Comparison of ENCODE assay signal across 28 cellular contexts in the genomic region with DNA sequence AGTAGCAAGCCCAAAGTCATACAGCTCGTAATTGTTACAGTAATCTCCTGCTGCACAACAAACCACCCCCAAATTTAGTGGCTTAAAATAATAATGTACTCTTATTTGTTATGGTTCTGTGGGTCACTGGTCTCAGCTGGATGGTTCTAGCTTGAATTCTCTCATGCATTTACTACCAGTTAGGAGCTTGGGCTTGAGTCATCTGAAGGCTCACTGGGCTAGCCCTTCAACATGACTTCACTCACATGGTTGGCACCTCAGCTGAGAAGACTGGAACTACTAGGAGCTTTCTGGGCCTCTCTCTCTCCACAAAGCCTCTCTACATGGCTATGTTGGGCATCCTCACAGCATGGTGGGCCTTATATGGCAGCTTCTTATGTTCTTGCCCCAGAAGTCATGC. TPM values are rescaled to one million over a fixed set of nuclear protein-coding genes. Genes with fewer than 3 reads are reported as not detected.
"Had no signal": no experiment of that assay in that cellular context is flagged by ENCODE, and none has a peak within 500 bp of the region (broad histone marks: within the 10 kb centered on the region; RNA-seq: fewer than 3 reads in every experiment).

No MANE protein-coding gene starts in this region.

- H3K36me3 Mint-ChIP-seq: immature natural killer cell; naive thymus-derived CD8-positive, alpha-beta T cell; neural progenitor cell; stimulated activated memory B cell treated with anti-CD40 and anti-IgM and Interleukin-4, amounts not matched to agents 10 μg/mL and 1 μg/mL and 100 μg/mL, for 72 hours; type B pancreatic cell had no signal

- H3K9me3 ChIP-seq: heart left ventricle, left lung, lower lobe of right lung, neutrophil, psoas muscle, right atrium auricular region, right lobe of liver, tibial nerve, uterus had no signal

- H3K9me3 Mint-ChIP-seq: immature natural killer cell; naive thymus-derived CD8-positive, alpha-beta T cell; nephron progenitor cell; neural progenitor cell; stimulated activated memory B cell treated with anti-CD40 and anti-IgM and Interleukin-4, amounts not matched to agents 10 μg/mL and 1 μg/mL and 100 μg/mL, for 72 hours had no signal

- H3K27me3 ChIP-seq: heart left ventricle, left lung, neural progenitor cell, neutrophil, right atrium auricular region, right lobe of liver, tibial nerve, uterus had no signal

- H3K27ac Mint-ChIP-seq: immature natural killer cell; naive thymus-derived CD8-positive, alpha-beta T cell; nephron progenitor cell; neural progenitor cell; stimulated activated memory B cell treated with anti-CD40 and anti-IgM and Interleukin-4, amounts not matched to agents 10 μg/mL and 1 μg/mL and 100 μg/mL, for 72 hours; type B pancreatic cell had no signal

- H3K36me3 ChIP-seq: heart left ventricle, left lung, lower lobe of right lung, neural progenitor cell, neutrophil, right atrium auricular region, right lobe of liver, tibial nerve, uterus had no signal

- H3K4me1 Mint-ChIP-seq: immature natural killer cell; neural progenitor cell; stimulated activated memory B cell treated with anti-CD40 and anti-IgM and Interleukin-4, amounts not matched to agents 10 μg/mL and 1 μg/mL and 100 μg/mL, for 72 hours had no signal

- H3K4me1 ChIP-seq: left lung, lower lobe of right lung, neural progenitor cell, parathyroid adenoma, psoas muscle, right atrium auricular region, right lobe of liver, tibial nerve, uterus had no signal

- H3K27me3 Mint-ChIP-seq: type B pancreatic cell had no signal

- H3K4me3 ChIP-seq: heart left ventricle, left lung, lower lobe of right lung, neural progenitor cell, psoas muscle, right atrium auricular region, right lobe of liver, smooth muscle cell, tibial nerve, uterus had no signal

- DNase-seq: heart left ventricle; hypothalamus; immature natural killer cell; left colon; left lung; lower lobe of right lung; mammary epithelial cell; mesenchymal stem cell; naive thymus-derived CD8-positive, alpha-beta T cell; nephron progenitor cell; occipital lobe; psoas muscle; right lobe of liver; stimulated activated CD4-positive, alpha-beta T cell treated with anti-CD3 and anti-CD28 coated beads, Interleukin-1b, Interleukin-23, amount 100 ng/mL, for 48 hours; stimulated activated CD4-positive, alpha-beta T cell treated with anti-CD3 and anti-CD28 coated beads, Interleukin-2, amount 100 ng/mL, for 48 hours; stimulated activated CD4-positive, alpha-beta T cell treated with anti-CD3 and anti-CD28 coated beads, Interleukin-4, amount 100 ng/mL, for 4 hours; stimulated activated CD8-positive, alpha-beta memory T cell treated with anti-CD3 and anti-CD28 coated beads, Interleukin-4, amount 100 ng/mL, for 48 hours; stimulated activated naive CD4-positive, alpha-beta T cell treated with Interleukin-2 at 50 U/mL for 16 hours; substantia nigra; uterus had no signal

- H3K4me3 Mint-ChIP-seq: immature natural killer cell; naive thymus-derived CD8-positive, alpha-beta T cell; nephron progenitor cell; neural progenitor cell; stimulated activated memory B cell treated with anti-CD40 and anti-IgM and Interleukin-4, amounts not matched to agents 10 μg/mL and 1 μg/mL and 100 μg/mL, for 72 hours; type B pancreatic cell had no signal

- H3K27ac ChIP-seq: heart left ventricle, left lung, lower lobe of right lung, neural progenitor cell, neutrophil, parathyroid adenoma, psoas muscle, right atrium auricular region, right lobe of liver, tibial nerve, uterus had no signal

- ATAC-seq: heart left ventricle; left colon; left lung; lower lobe of right lung; naive thymus-derived CD8-positive, alpha-beta T cell; psoas muscle; right lobe of liver; stimulated activated memory B cell treated with anti-CD40 and anti-IgM and Interleukin-4, amounts not matched to agents 10 μg/mL and 1 μg/mL and 100 μg/mL, for 72 hours had no signal

RNA-seq across cellular contexts. Expression of gene PCOLCE2, which starts 12.5 kb away (rescaled TPM):
- total RNA-seq: naive thymus-derived CD8-positive, alpha-beta T cell had no signal
